11 cellular contexts compared by ENCODE assay signal in the genomic region with DNA sequence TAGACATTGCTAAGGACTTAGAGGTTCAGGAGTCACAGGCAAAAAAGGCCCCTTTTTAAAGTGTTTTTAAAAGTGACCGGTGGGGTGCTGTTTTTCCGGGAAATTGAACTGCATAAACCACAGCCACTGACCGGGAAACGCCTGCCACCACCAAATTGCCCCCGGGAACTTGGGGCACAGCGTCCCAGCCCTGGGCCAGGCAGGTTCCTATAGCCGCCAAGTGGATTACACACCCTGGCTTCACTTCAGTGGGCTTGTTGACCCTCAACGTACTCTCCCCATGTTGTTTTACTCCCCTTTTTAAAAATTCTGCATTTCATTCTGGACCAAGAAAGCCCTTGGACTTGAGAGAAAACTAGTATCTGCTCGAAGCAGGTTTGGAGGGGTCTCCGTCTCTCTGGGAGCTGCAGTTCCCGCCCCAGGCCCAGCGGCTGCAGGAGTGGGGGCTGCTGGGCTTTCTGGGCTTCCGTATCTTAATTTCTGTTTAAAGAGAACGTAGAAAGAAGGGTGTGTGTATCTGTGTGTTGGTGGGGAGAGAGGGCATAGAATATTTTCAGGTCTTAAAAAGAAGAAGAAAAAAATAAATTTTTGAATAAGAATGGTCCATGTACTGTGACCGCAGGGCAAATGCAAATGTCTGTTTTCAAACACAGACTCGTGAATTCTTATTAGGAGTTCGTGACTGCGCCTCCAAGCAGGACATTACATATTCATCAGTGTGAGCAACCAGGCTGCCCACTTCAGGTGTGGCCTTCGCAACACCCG.
DNase-seq lines count a peak whose midpoint lies in the region; ATAC-seq and TF ChIP-seq lines count a peak whose summit lies in the region.
"Had no signal": no experiment of that assay in that cellular context is flagged by ENCODE, and none has a peak within 500 bp of the region (broad histone marks: within the 10 kb centered on the region; RNA-seq: fewer than 3 reads in every experiment).

No MANE protein-coding gene starts in this region.

- H3K27ac Mint-ChIP-seq in progenitor cell of endocrine pancreas: no peak overlapping the region
- H3K27ac Mint-ChIP-seq: CD4-positive, CD25-positive, alpha-beta regulatory T cell had no signal

- TF ChIP-seq POLR2A in esophagus muscularis mucosa (IDR thresholded peaks at IDR 0.05; ENCODE audit: low read depth): no peak

- ATAC-seq in left ventricle myocardium superior: no peak

- H3K27me3 Mint-ChIP-seq in progenitor cell of endocrine pancreas: peaks cover 39% of the 10 kb centered on the region

- 87% methylated on average over 20 of the region's 20 CpGs for WGBS in esophagus muscularis mucosa

- H3K4me1 ChIP-seq in Karpas-422 (ENCODE audit: low read length) (peaks cover 78% of the 10 kb centered on the region), esophagus muscularis mucosa (peaks cover 0 to 32% (median 21%) of the 10 kb centered on the region in 4 donors), ascending aorta (no peaks in the 10 kb centered on the region)

- no peaks in the 10 kb centered on the region for H3K9me2 ChIP-seq in Karpas-422 (replicated peaks; ENCODE audit: insufficient read depth, low read length)

- H3K4me3 Mint-ChIP-seq in progenitor cell of endocrine pancreas (ENCODE audit: low read depth): no peak overlapping the region
- H3K4me3 Mint-ChIP-seq: CD4-positive, CD25-positive, alpha-beta regulatory T cell had no signal

- peak overlapping the region; percentile 83 for H3K4me2 ChIP-seq in Karpas-422 (ENCODE audit: low read depth, low read length, poor library complexity, severe bottlenecking)

- H3K36me3 ChIP-seq in Karpas-422 (ENCODE audit: insufficient read depth, low read length) (no peaks in the 10 kb centered on the region), esophagus muscularis mucosa (no peaks in the 10 kb centered on the region), ascending aorta (no peaks in the 10 kb centered on the region)

- DNase-seq in cardiac septum (ENCODE audit: low spot score): peak; percentile 15
- DNase-seq in left ventricle myocardium superior: no peak
- DNase-seq in Karpas-422: peak; percentile 65
- peak; percentile 17 for DNase-seq in esophagus muscularis mucosa (ENCODE audit: extremely low spot score)
- peak; percentile 36 for DNase-seq in ureter (ENCODE audit: low spot score)
- DNase-seq in ascending aorta (ENCODE audit: low spot score in 2 of 2): no peak
- DNase-seq in progenitor cell of endocrine pancreas (ENCODE audit: low spot score, unreplicated experiment): no peak
- DNase-seq in activated CD8-positive, alpha-beta memory T cell treated with anti-CD3 and anti-CD28 coated beads for 24 hours: no peak
- DNase-seq: IMR-90, SW 1271 had no signal

- no peaks in the 10 kb centered on the region for H4K20me1 ChIP-seq in Karpas-422 (ENCODE audit: insufficient read depth, low read depth, low read length)

- no peak for TF ChIP-seq EP300 in esophagus muscularis mucosa (IDR thresholded peaks at IDR 0.05)

- H3K9me3 ChIP-seq in Karpas-422 (ENCODE audit: low read length) (no peaks in the 10 kb centered on the region), esophagus muscularis mucosa (no peaks in the 10 kb centered on the region), ascending aorta (no peaks in the 10 kb centered on the region)

- intact Hi-C loops in cardiac septum (cut with DNase I): no loop called here
- intact Hi-C loops in left ventricle myocardium superior (cut with micrococcal nuclease): no loop called here
- intact Hi-C loops in esophagus muscularis mucosa (cut with DNase I): no loop called here
- intact Hi-C loops in ascending aorta (cut with DNase I): no loop called here

- peaks cover 2% of the 10 kb centered on the region for H3K4me1 Mint-ChIP-seq in progenitor cell of endocrine pancreas (ENCODE audit: low read depth)

- no peaks in the 10 kb centered on the region for H3K79me2 ChIP-seq in Karpas-422 (ENCODE audit: low read length)

- H3K27me3 ChIP-seq in Karpas-422 (ENCODE audit: low read length) (no peaks in the 10 kb centered on the region), esophagus muscularis mucosa (peaks cover 0 to 17% (median 2%) of the 10 kb centered on the region in 4 donors), ascending aorta (no peaks in the 10 kb centered on the region)

- H3K27ac ChIP-seq in Karpas-422 (ENCODE audit: low read length) (peak overlapping the region; percentile 97), esophagus muscularis mucosa (replicated peaks in 1 of 4) (no peak overlapping the region), ascending aorta (no peak overlapping the region)

- H3K36me3 Mint-ChIP-seq in progenitor cell of endocrine pancreas (ENCODE audit: insufficient read depth): no peaks in the 10 kb centered on the region
- H3K36me3 Mint-ChIP-seq: CD4-positive, CD25-positive, alpha-beta regulatory T cell had no signal

- no peak overlapping the region for H2AFZ ChIP-seq in Karpas-422 (ENCODE audit: low read length)

- H3K9me3 Mint-ChIP-seq in progenitor cell of endocrine pancreas (ENCODE audit: low read depth): no peaks in the 10 kb centered on the region
- H3K9me3 Mint-ChIP-seq: CD4-positive, CD25-positive, alpha-beta regulatory T cell had no signal

- TF ChIP-seq CTCF in esophagus muscularis mucosa (IDR thresholded peaks at IDR 0.05) (no peak), ascending aorta (IDR thresholded peaks at IDR 0.05) (no peak), progenitor cell of endocrine pancreas (IDR thresholded peaks at IDR 0.05; ENCODE audit: unreplicated experiment) (no peak)

- peak overlapping the region; percentile 69 for H3K9ac ChIP-seq in Karpas-422 (ENCODE audit: low read length)

- H3K4me3 ChIP-seq in Karpas-422 (ENCODE audit: low read length) (peak overlapping the region; percentile 63), esophagus muscularis mucosa (no peak overlapping the region), ascending aorta (no peak overlapping the region)

Comparison
In these comparisons a context has a peak if more than half of its experiments do, and no peak if none do; other contexts are left out.
1. DNase-seq: peak in cardiac septum (single experiment), Karpas-422 (single experiment), esophagus muscularis mucosa (single experiment) and ureter (single experiment); none in left ventricle myocardium superior (single experiment), ascending aorta (0 of 2), progenitor cell of endocrine pancreas (single experiment) and activated CD8-positive, alpha-beta memory T cell treated with anti-CD3 and anti-CD28 coated beads for 24 hours (single experiment).